21 cellular contexts compared by ENCODE assay signal in the genomic region with DNA sequence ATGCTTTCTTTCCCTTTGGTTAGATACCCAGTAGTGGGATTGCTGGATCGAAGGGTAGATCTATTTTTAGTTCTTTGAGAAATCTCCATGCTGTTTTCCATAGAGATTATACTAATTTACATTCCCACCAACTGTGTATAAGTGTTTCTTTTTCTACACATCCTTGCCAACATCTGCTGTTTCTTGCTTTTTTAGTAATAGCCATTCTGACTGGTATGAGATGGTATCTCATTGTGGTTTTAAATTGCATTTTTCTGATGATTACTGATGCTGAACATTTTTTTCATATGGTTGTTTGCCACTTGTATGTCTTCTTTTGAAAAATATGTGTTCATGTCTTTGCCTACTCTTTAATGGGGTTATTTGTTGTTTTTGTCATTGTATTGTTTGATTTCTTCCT. TPM values are rescaled to one million over a fixed set of nuclear protein-coding genes. Genes with fewer than 3 reads are reported as not detected.
DNase-seq lines count a peak whose midpoint lies in the region; ATAC-seq and TF ChIP-seq lines count a peak whose summit lies in the region.
"Had no signal": no experiment of that assay in that cellular context is flagged by ENCODE, and none has a peak within 500 bp of the region (broad histone marks: within the 10 kb centered on the region; RNA-seq: fewer than 3 reads in every experiment).

No MANE protein-coding gene starts in this region.

- H3K4me1 ChIP-seq in SK-N-SH (ENCODE audit: control insufficient read depth in 1 of 2, insufficient read depth in 2 of 2, low read depth in 1 of 2, low read length in 1 of 2) (peaks cover 2 to 15% of the 10 kb centered on the region in 2 experiments; a peak in 3 of 4 replicates), skeletal muscle satellite cell (ENCODE audit: control insufficient read depth, insufficient read depth, low read length) (peaks cover 10% of the 10 kb centered on the region)
- H3K4me1 ChIP-seq: transverse colon had no signal

- no peak for TF ChIP-seq RAD21 in SK-N-SH (IDR thresholded peaks at IDR 0.05; ENCODE audit: low read length)

- H2AFZ ChIP-seq in SK-N-SH (ENCODE audit: low read depth) = no peak overlapping the region

- no peaks in the 10 kb centered on the region for H3K79me2 ChIP-seq in SK-N-SH (ENCODE audit: insufficient read depth)

- CTCF ChIA-PET in SK-N-SH (lab: Yijun Ruan, JAX) = no interaction called here

- H3K27ac Mint-ChIP-seq in natural killer cell treated with Interleukin-12 subunit alpha and Interleukin-12 subunit beta and Interleukin-15 and Interleukin-18, amount 100 ng/mL, for 72 hours = no peak overlapping the region
- H3K27ac Mint-ChIP-seq: CD14-positive monocyte; dendritic cell treated with granulocyte-macrophage colony-stimulating factor and Interleukin-4, amounts not matched to agents 40 ng/mL and 50 ng/mL, for 4 days; T-helper 1 cell treated with Interleukin-12 subunit alpha and Interleukin-12 subunit beta and Interleukin-4 antibody, amounts not matched to agents 30 μg/mL and 1 μg/mL, for 36 hours had no signal

- no peak overlapping the region; the same call in 1 of the 2 replicates for H3K9ac ChIP-seq in SK-N-SH
- H3K9ac ChIP-seq in skeletal muscle satellite cell (ENCODE audit: low read depth, low read length) = peak overlapping the region; percentile 14

- H3K27me3 ChIP-seq in SK-N-SH (ENCODE audit: insufficient read depth) = no peaks in the 10 kb centered on the region
- H3K27me3 ChIP-seq in skeletal muscle satellite cell (ENCODE audit: control insufficient read depth, insufficient read depth, low read length) = no peaks in the 10 kb centered on the region
- H3K27me3 ChIP-seq: transverse colon had no signal

- no peaks in the 10 kb centered on the region for H3K27me3 Mint-ChIP-seq in natural killer cell treated with Interleukin-12 subunit alpha and Interleukin-12 subunit beta and Interleukin-15 and Interleukin-18, amount 100 ng/mL, for 72 hours
- H3K27me3 Mint-ChIP-seq: dendritic cell treated with granulocyte-macrophage colony-stimulating factor and Interleukin-4, amounts not matched to agents 40 ng/mL and 50 ng/mL, for 4 days had no signal

- H3K4me2 ChIP-seq in SK-N-SH (peak overlapping the region; percentile 48), skeletal muscle satellite cell (ENCODE audit: low read length) (peak overlapping the region; percentile 39)

- 15% methylated on average over 1 of the region's 1 CpG for WGBS in SK-N-SH (ENCODE audit: low lambda C conversion rate)

- no peak for ATAC-seq in natural killer cell treated with Interleukin-12 subunit alpha and Interleukin-12 subunit beta and Interleukin-15 and Interleukin-18, amount 100 ng/mL, for 72 hours
- ATAC-seq: left ventricle myocardium superior, WTC11 had no signal

- TF ChIP-seq EP300 in SK-N-SH (IDR thresholded peaks at IDR 0.05; ENCODE audit: borderline replicate concordance in 1 of 2, low read depth in 1 of 2, low read length in 1 of 2) = peak; percentile 67 to 98; a peak in 3 of 4 replicates

- H3K9me3 ChIP-seq in SK-N-SH (no peaks in the 10 kb centered on the region), skeletal muscle satellite cell (replicated peaks; ENCODE audit: low read length) (no peaks in the 10 kb centered on the region)
- H3K9me3 ChIP-seq: transverse colon had no signal

- POLR2A ChIA-PET in SK-N-SH (lab: Yijun Ruan, JAX) = no interaction called here

- no peaks in the 10 kb centered on the region for H4K20me1 ChIP-seq in SK-N-SH (ENCODE audit: insufficient read depth)

- H3K36me3 Mint-ChIP-seq in natural killer cell treated with Interleukin-12 subunit alpha and Interleukin-12 subunit beta and Interleukin-15 and Interleukin-18, amount 100 ng/mL, for 72 hours = no peaks in the 10 kb centered on the region

- H3K4me3 Mint-ChIP-seq in natural killer cell treated with Interleukin-12 subunit alpha and Interleukin-12 subunit beta and Interleukin-15 and Interleukin-18, amount 100 ng/mL, for 72 hours = no peak overlapping the region
- H3K4me3 Mint-ChIP-seq: CD14-positive monocyte; dendritic cell treated with granulocyte-macrophage colony-stimulating factor and Interleukin-4, amounts not matched to agents 40 ng/mL and 50 ng/mL, for 4 days; T-helper 1 cell treated with Interleukin-12 subunit alpha and Interleukin-12 subunit beta and Interleukin-4 antibody, amounts not matched to agents 30 μg/mL and 1 μg/mL, for 36 hours; WTC11 had no signal

- H3F3A ChIP-seq in SK-N-SH (replicated peaks; ENCODE audit: insufficient read depth) = peaks cover 28% of the 10 kb centered on the region

- H3K4me3 ChIP-seq in SK-N-SH (ENCODE audit: low read depth in 2 of 2, low read length in 1 of 2) = no peak overlapping the region
- H3K4me3 ChIP-seq in fibroblast of the aortic adventitia (ENCODE audit: low read depth, low read length) = no peak overlapping the region
- no peak overlapping the region for H3K4me3 ChIP-seq in skeletal muscle satellite cell (ENCODE audit: low read length)
- H3K4me3 ChIP-seq: transverse colon had no signal

- no peak for TF ChIP-seq CTCF in SK-N-SH (IDR thresholded peaks at IDR 0.05)
- TF ChIP-seq CTCF in fibroblast of the aortic adventitia (IDR thresholded peaks at IDR 0.05; ENCODE audit: insufficient read depth, low read length) = no peak

- no peaks in the 10 kb centered on the region for H3K4me1 Mint-ChIP-seq in natural killer cell treated with Interleukin-12 subunit alpha and Interleukin-12 subunit beta and Interleukin-15 and Interleukin-18, amount 100 ng/mL, for 72 hours (ENCODE audit: low read depth in 2 of 2)

- no peaks in the 10 kb centered on the region for H3K36me3 ChIP-seq in SK-N-SH (replicated peaks in 1 of 2; ENCODE audit: control insufficient read depth in 1 of 2, insufficient read depth in 2 of 2, low read length in 1 of 2)
- no peaks in the 10 kb centered on the region for H3K36me3 ChIP-seq in skeletal muscle satellite cell (ENCODE audit: insufficient read depth, low read length)
- H3K36me3 ChIP-seq: transverse colon had no signal

- peak overlapping the region; percentile 18 to 93; a peak in 3 of 4 replicates for H3K27ac ChIP-seq in SK-N-SH (ENCODE audit: low read depth in 2 of 2, low read length in 1 of 2)
- H3K27ac ChIP-seq: transverse colon had no signal

- no peaks in the 10 kb centered on the region for H3K9me2 ChIP-seq in SK-N-SH

- no peaks in the 10 kb centered on the region for H3K9me3 Mint-ChIP-seq in natural killer cell treated with Interleukin-12 subunit alpha and Interleukin-12 subunit beta and Interleukin-15 and Interleukin-18, amount 100 ng/mL, for 72 hours
- H3K9me3 Mint-ChIP-seq: dendritic cell treated with granulocyte-macrophage colony-stimulating factor and Interleukin-4, amounts not matched to agents 40 ng/mL and 50 ng/mL, for 4 days; T-helper 1 cell treated with Interleukin-12 subunit alpha and Interleukin-12 subunit beta and Interleukin-4 antibody, amounts not matched to agents 30 μg/mL and 1 μg/mL, for 36 hours; WTC11 had no signal

- DNase-seq in GM04504 (ENCODE audit: low read depth) (peak; percentile 41), SK-N-SH (no peak), fibroblast of the aortic adventitia (ENCODE audit: low read depth) (peak; percentile 52), activated gamma-delta T cell (lab: John Stamatoyannopoulos, UW) (no peak), NCI-H345 (lab: John Stamatoyannopoulos, UW) (no peak), HT-29 (ENCODE audit: low spot score) (no peak)
- DNase-seq in natural killer cell treated with Interleukin-12 subunit alpha and Interleukin-12 subunit beta and Interleukin-15 and Interleukin-18, amount 100 ng/mL, for 72 hours (ENCODE audit: low spot score) = no peak
- DNase-seq: amygdala; DMS79 treated with DMSO at 0.1 percent for 48 hours; Karpas-422; left ventricle myocardium superior; NCI-H1436; NCI-H226; stimulated activated CD4-positive, alpha-beta T cell treated with anti-CD3 and anti-CD28 coated beads, Interleukin-12 subunit alpha, Interleukin-12 subunit beta, amount 100 ng/mL, for 4 hours; stimulated activated naive CD4-positive, alpha-beta T cell; transverse colon had no signal

TF ChIP-seq in SK-N-SH, 30 proteins besides CTCF, POLR2A, EP300 and RAD21 (continues in another document):
- TF ChIP-seq, protein P1, sequence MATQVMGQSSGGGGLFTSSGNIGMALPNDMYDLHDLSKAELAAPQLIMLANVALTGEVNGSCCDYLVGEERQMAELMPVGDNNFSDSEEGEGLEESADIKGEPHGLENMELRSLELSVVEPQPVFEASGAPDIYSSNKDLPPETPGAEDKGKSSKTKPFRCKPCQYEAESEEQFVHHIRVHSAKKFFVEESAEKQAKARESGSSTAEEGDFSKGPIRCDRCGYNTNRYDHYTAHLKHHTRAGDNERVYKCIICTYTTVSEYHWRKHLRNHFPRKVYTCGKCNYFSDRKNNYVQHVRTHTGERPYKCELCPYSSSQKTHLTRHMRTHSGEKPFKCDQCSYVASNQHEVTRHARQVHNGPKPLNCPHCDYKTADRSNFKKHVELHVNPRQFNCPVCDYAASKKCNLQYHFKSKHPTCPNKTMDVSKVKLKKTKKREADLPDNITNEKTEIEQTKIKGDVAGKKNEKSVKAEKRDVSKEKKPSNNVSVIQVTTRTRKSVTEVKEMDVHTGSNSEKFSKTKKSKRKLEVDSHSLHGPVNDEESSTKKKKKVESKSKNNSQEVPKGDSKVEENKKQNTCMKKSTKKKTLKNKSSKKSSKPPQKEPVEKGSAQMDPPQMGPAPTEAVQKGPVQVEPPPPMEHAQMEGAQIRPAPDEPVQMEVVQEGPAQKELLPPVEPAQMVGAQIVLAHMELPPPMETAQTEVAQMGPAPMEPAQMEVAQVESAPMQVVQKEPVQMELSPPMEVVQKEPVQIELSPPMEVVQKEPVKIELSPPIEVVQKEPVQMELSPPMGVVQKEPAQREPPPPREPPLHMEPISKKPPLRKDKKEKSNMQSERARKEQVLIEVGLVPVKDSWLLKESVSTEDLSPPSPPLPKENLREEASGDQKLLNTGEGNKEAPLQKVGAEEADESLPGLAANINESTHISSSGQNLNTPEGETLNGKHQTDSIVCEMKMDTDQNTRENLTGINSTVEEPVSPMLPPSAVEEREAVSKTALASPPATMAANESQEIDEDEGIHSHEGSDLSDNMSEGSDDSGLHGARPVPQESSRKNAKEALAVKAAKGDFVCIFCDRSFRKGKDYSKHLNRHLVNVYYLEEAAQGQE (IDR thresholded peaks at IDR 0.05; ENCODE audit: low read depth, low read length) = no peak
- TF ChIP-seq, protein P2, sequence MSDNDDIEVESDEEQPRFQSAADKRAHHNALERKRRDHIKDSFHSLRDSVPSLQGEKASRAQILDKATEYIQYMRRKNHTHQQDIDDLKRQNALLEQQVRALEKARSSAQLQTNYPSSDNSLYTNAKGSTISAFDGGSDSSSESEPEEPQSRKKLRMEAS (IDR thresholded peaks at IDR 0.05; ENCODE audit: low read depth) = peak; percentile 28; the same call in 1 of the 2 replicates
- no peak for TF ChIP-seq SIN3A (IDR thresholded peaks at IDR 0.05; ENCODE audit: borderline replicate concordance, low read depth, low read length)

RNA-seq across cellular contexts. Expression of a gene that starts 6.6 kb away (rescaled TPM):
- polyA plus RNA-seq in SK-N-SH (2012; rRNA removed) = 36.8 and 41.7 TPM in 2 replicates
- 40.6 and 43.8 TPM in 2 replicates for polyA plus RNA-seq in SK-N-SH (2012; cell fraction: cytosol; rRNA removed)
- 27.7 and 37.2 TPM in 2 replicates for polyA plus RNA-seq in SK-N-SH (2012; cell fraction: nucleus; rRNA removed)
- total RNA-seq in fibroblast of the aortic adventitia (ENCODE audit: low replicate concordance) = 33.4 and 39.0 TPM in 2 replicates
- 8.1 and 15.5 TPM in 2 replicates for total RNA-seq in skeletal muscle satellite cell (2012; rRNA removed)
- 10 to 100 TPM; 14.8 to 15.1 TPM for total RNA-seq in natural killer cell treated with Interleukin-12 subunit alpha and Interleukin-12 subunit beta and Interleukin-15 and Interleukin-18, amount 100 ng/mL, for 72 hours
- total RNA-seq in HT-29 (2014; rRNA removed; shearing (Covaris generic)) = 7.4 and 16.0 TPM in 2 replicates

Comparison
In these comparisons a context has a peak if more than half of its experiments do, and no peak if none do; other contexts are left out.
1. DNase-seq: peak in GM04504 (single experiment) and fibroblast of the aortic adventitia (single experiment); none in SK-N-SH (single experiment), activated gamma-delta T cell (single experiment), NCI-H345 (single experiment), natural killer cell treated with Interleukin-12 subunit alpha and Interleukin-12 subunit beta and Interleukin-15 and Interleukin-18, amount 100 ng/mL, for 72 hours (single experiment) and HT-29 (single experiment).